ENCODE assay signal across 32 cellular contexts in genomic region chr6:36674942-36675341, GRCh38. TPM values are rescaled to one million over a fixed set of nuclear protein-coding genes. Genes with fewer than 3 reads are reported as not detected.
DNase-seq lines count a peak whose midpoint lies in the region; ATAC-seq and TF ChIP-seq lines count a peak whose summit lies in the region.
"Had no signal": no experiment of that assay in that cellular context is flagged by ENCODE, and none has a peak within 500 bp of the region (broad histone marks: within the 10 kb centered on the region; RNA-seq: fewer than 3 reads in every experiment).

No MANE protein-coding gene starts in this region.

- H3K36me3 ChIP-seq in mammary epithelial cell (ENCODE audit: insufficient read depth, low read length): no peaks in the 10 kb centered on the region
- H3K36me3 ChIP-seq: BE2C, gastroesophageal sphincter, MG63, prostate gland, vagina had no signal

- peak; percentile 50 for DNase-seq in MCF 10A (ENCODE audit: unreplicated experiment)
- no peak for DNase-seq in mammary epithelial cell
- DNase-seq in SW480 (ENCODE audit: low spot score): peak; percentile 72
- peak; percentile 36 for DNase-seq in glomerular visceral epithelial cell (ENCODE audit: extremely low spot score)
- DNase-seq in KG1 (lab: John Stamatoyannopoulos, UW): no peak
- DNase-seq in 8988T: no peak
- DNase-seq: activated gamma-delta T cell treated with Interleukin-2 at 50 U/mL for 16 hours; activated T-cell treated with anti-CD3 and anti-CD28 coated beads, Interleukin-2, amount 50 U/mL, for 1 hour; BE2C; dermis blood vessel endothelial cell; DMS79; mesendoderm; MG63; naive B cell; NCI-H1417 treated with DMSO at 0.1 percent for 48 hours; NCI-H2107; NCI-H446 treated with DMSO at 0.1 percent for 48 hours; NCI-H82; nucleus accumbens; RPMI8226; stimulated activated CD4-positive, alpha-beta T cell treated with anti-CD3 and anti-CD28 coated beads, Interleukin-15, amount 100 ng/mL, for 24 hours; stimulated activated naive B cell treated with anti-CD40 and anti-IgM and Interleukin-4, amounts not matched to agents 10 μg/mL and 1 μg/mL and 100 μg/mL, for 72 hours; T-helper 2 cell; testis had no signal

- peaks cover 23% of the 10 kb centered on the region for H3K4me1 Mint-ChIP-seq in MCF 10A (ENCODE audit: insufficient read depth, unreplicated experiment)

- WGBS in mammary epithelial cell (ENCODE audit: low coverage, missing lambda C conversion rate): 43% methylated on average over 7 of the region's 7 CpGs

- H3K4me3 Mint-ChIP-seq in MCF 10A (ENCODE audit: unreplicated experiment): no peak overlapping the region
- H3K4me3 Mint-ChIP-seq: central memory CD8-positive, alpha-beta T cell; stimulated activated naive B cell treated with anti-CD40 and anti-IgM and Interleukin-4, amounts not matched to agents 10 μg/mL and 1 μg/mL and 100 μg/mL, for 72 hours had no signal

- H3K4me3 ChIP-seq in mammary epithelial cell (replicated peaks in 1 of 3; ENCODE audit: insufficient read depth in 1 of 3, low read depth in 2 of 3, low read length in 3 of 3): no peak overlapping the region
- H3K4me3 ChIP-seq: gastroesophageal sphincter, MG63, prostate gland, SK-N-MC, testis, vagina had no signal

- no peak overlapping the region for H3K4me2 ChIP-seq in mammary epithelial cell (ENCODE audit: insufficient read depth, low read depth, low read length)

- H2AFZ ChIP-seq in mammary epithelial cell (ENCODE audit: low read depth, low read length): no peak overlapping the region

- peaks cover 29% of the 10 kb centered on the region for H3K79me2 ChIP-seq in mammary epithelial cell (ENCODE audit: insufficient read depth, low read length)

- no peaks in the 10 kb centered on the region for H3K27me3 ChIP-seq in mammary epithelial cell (ENCODE audit: insufficient read depth, low read length)
- H3K27me3 ChIP-seq: gastroesophageal sphincter, MG63, testis, vagina had no signal

- ATAC-seq in HG02981 (IDR thresholded peaks at IDR 0.05; ENCODE audit: unreplicated experiment): no peak
- ATAC-seq in HG03196 (IDR thresholded peaks at IDR 0.05; ENCODE audit: unreplicated experiment): no peak
- ATAC-seq: gastroesophageal sphincter; left lobe of liver; stimulated activated naive B cell treated with anti-CD40 and anti-IgM and Interleukin-4, amounts not matched to agents 10 μg/mL and 1 μg/mL and 100 μg/mL, for 72 hours had no signal

- no peaks in the 10 kb centered on the region for H3K9me3 ChIP-seq in mammary epithelial cell (replicated peaks; ENCODE audit: insufficient read depth, low read length)
- H3K9me3 ChIP-seq: BE2C, gastroesophageal sphincter, MG63, prostate gland, testis, vagina had no signal

- in situ Hi-C loops in mammary epithelial cell (cut with MboI; ENCODE audit: low sequenced_read_pairs in 2 of 2): loop anchor here in 1 of 2 donors (10.0 kb wide), 1 partner anchor 50 kb away; no protein-coding TSS in a partner anchor

- no peaks in the 10 kb centered on the region for H3K27me3 Mint-ChIP-seq in MCF 10A (ENCODE audit: insufficient read depth, unreplicated experiment)
- H3K27me3 Mint-ChIP-seq: central memory CD8-positive, alpha-beta T cell; stimulated activated naive B cell treated with anti-CD40 and anti-IgM and Interleukin-4, amounts not matched to agents 10 μg/mL and 1 μg/mL and 100 μg/mL, for 72 hours had no signal

- BruUV-seq in MCF 10A (replicated peaks; lab: Mats Ljungman, UMichigan): no TSS peak
- BruUV-seq in mammary epithelial cell (replicated peaks; lab: Mats Ljungman, UMichigan): no TSS peak

- H3K27ac Mint-ChIP-seq in MCF 10A (ENCODE audit: low read depth, unreplicated experiment): peak overlapping the region; percentile 39
- H3K27ac Mint-ChIP-seq: naive B cell had no signal

- H4K20me1 ChIP-seq in mammary epithelial cell (ENCODE audit: insufficient read depth, low read length): peaks cover 8% of the 10 kb centered on the region

- no peak overlapping the region for H3K9ac ChIP-seq in mammary epithelial cell (ENCODE audit: insufficient read depth, low read length)

- peaks cover 21% of the 10 kb centered on the region for H3K36me3 Mint-ChIP-seq in MCF 10A (ENCODE audit: insufficient read depth, unreplicated experiment)
- H3K36me3 Mint-ChIP-seq: naive B cell had no signal

- POLR2A ChIA-PET in MCF 10A (lab: Yijun Ruan, JAX): interaction anchor here (1.2 to 17.5 kb wide), 5 partner anchors 7 to 78 kb away, joined by 4 to 495 read pairs (median 99); partner anchors contain the start of gene SRSF3

- TF ChIP-seq CTCF in MCF 10A (IDR thresholded peaks at IDR 0.05; ENCODE audit: unreplicated experiment): no peak
- no peak for TF ChIP-seq CTCF in mammary epithelial cell (conservative IDR thresholded peaks at IDR 0.05 in 1 of 2, IDR thresholded peaks at IDR 0.05 in 1 of 2; ENCODE audit: extremely low read depth in 1 of 2, insufficient read depth in 1 of 2, low read depth in 1 of 2, low read length in 2 of 2)

- no peaks in the 10 kb centered on the region for H3K9me3 Mint-ChIP-seq in MCF 10A (ENCODE audit: unreplicated experiment)
- H3K9me3 Mint-ChIP-seq: central memory CD8-positive, alpha-beta T cell; stimulated activated naive B cell treated with anti-CD40 and anti-IgM and Interleukin-4, amounts not matched to agents 10 μg/mL and 1 μg/mL and 100 μg/mL, for 72 hours had no signal

- no peak overlapping the region for H3K27ac ChIP-seq in mammary epithelial cell (ENCODE audit: insufficient read depth, low read depth, low read length)
- H3K27ac ChIP-seq: gastroesophageal sphincter, prostate gland, SK-N-MC had no signal

- CTCF ChIA-PET in MCF 10A (lab: Yijun Ruan, JAX): interaction anchor here (1.9 to 8.0 kb wide), 2 partner anchors 8 to 52 kb away, joined by 6 to 37 read pairs; no protein-coding TSS in a partner anchor
- CTCF ChIA-PET in mammary epithelial cell (lab: Charles Lee; ENCODE audit: low non-redundant PET): no interaction called here

- intact Hi-C loops in MCF 10A (cut with micrococcal nuclease): loop anchor here (5.0 kb wide), 1 partner anchor 128 kb away; the partner anchor contains the start of gene STK38
- intact Hi-C loops in mammary epithelial cell (cut with micrococcal nuclease): no loop called here

- H3K4me1 ChIP-seq in mammary epithelial cell (ENCODE audit: insufficient read depth, low read length): peaks cover 40% of the 10 kb centered on the region
- H3K4me1 ChIP-seq: prostate gland had no signal

- dilution Hi-C loops in mammary epithelial cell (cut with HindIII; ENCODE audit: low sequenced_read_pairs): loop anchor here (5.0 kb wide), 1 partner anchor 87 kb away; no protein-coding TSS in a partner anchor

RNA-seq across cellular contexts. Expression of gene CDKN1A, which starts 3.6 kb away (rescaled TPM):
- total RNA-seq in MCF 10A (2022) (407 and 489 TPM in 2 replicates), mammary epithelial cell (100 to 1,000 TPM; 687 to 707 TPM)
- polyA plus RNA-seq in mammary epithelial cell: 414 TPM
- 451 TPM for polyA minus RNA-seq in mammary epithelial cell

RNA-seq across cellular contexts. Expression of gene RAB44, which starts 22.7 kb away (rescaled TPM):
- total RNA-seq in MCF 10A (2022): 0.09 TPM in 1 of 2 replicates, not detected in the other
- under 1 TPM in 1 of 2 donors, not detected in 1; 0.17 TPM for total RNA-seq in mammary epithelial cell
- polyA plus RNA-seq in mammary epithelial cell: 0.02 TPM
- polyA minus RNA-seq in mammary epithelial cell: not detected

Comparison
In these comparisons a context has a peak if more than half of its experiments do, and no peak if none do; other contexts are left out.
1. DNase-seq: peak in MCF 10A (single experiment), SW480 (single experiment) and glomerular visceral epithelial cell (single experiment); none in mammary epithelial cell (single experiment), KG1 (single experiment) and 8988T (single experiment).